In the genomic region with DNA sequence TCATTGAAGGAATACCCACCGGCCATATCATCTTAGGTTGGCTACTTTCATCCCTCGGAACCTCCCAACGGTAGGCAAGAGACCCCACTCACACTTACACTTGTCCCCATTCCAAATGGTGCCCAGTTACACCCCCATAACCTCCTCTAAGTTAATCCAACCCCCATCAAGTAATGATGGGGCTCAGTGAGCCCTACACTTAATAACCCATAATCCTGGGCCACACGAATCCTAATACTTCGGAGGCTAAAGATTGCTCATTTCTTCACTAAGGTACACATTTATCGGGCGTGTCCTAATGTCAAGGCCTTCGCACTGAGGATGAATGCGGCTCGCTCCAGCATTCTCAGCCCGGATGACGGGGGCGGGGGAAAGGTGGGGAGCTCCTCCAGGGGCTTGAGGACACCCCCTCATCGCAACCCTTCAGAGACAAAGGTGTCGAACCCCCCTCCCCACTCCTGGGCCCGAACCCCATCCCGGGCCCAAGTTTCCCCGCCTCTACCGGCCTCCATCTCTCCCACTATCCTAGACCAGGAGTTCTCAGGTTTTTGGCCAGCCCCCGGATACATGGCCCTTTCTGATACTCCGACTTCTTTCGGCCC, we compare ENCODE assay signal across 8 cellular contexts. TPM values are rescaled to one million over a fixed set of nuclear protein-coding genes. Genes with fewer than 3 reads are reported as not detected.
DNase-seq lines count a peak whose midpoint lies in the region; ATAC-seq and TF ChIP-seq lines count a peak whose summit lies in the region.

No MANE protein-coding gene starts in this region.

- H3K9me3 ChIP-seq in BLaER1 treated with 17β-estradiol and CSF1 and Interleukin-3, amounts not matched to agents 10 nM and 100 nM (replicated peaks in 1 of 11): no peaks in the 10 kb centered on the region
- no peaks in the 10 kb centered on the region for H3K9me3 ChIP-seq in mononuclear cell (ENCODE audit: low read depth, low read length)

- peaks cover 21 to 40% (median 28%) of the 10 kb centered on the region in 10 experiments for H3K4me1 ChIP-seq in BLaER1 treated with 17β-estradiol and CSF1 and Interleukin-3, amounts not matched to agents 10 nM and 100 nM
- H3K4me1 ChIP-seq in mononuclear cell (ENCODE audit: insufficient read depth, low read length): peaks cover 23% of the 10 kb centered on the region

- H3K27ac ChIP-seq in BLaER1 treated with 17β-estradiol and CSF1 and Interleukin-3, amounts not matched to agents 10 nM and 100 nM: peak overlapping the region; percentile 67 to 98 (median 95); a peak in 21 of 22 replicates

- no peak for DNase-seq in cardiac fibroblast (ENCODE audit: low read depth in 2 of 2)
- no peak for DNase-seq in NCI-H524 (lab: John Stamatoyannopoulos, UW)
- DNase-seq in NCI-H1048 (lab: John Stamatoyannopoulos, UW): no peak
- DNase-seq in amniotic stem cell (lab: John Stamatoyannopoulos, UW): no peak

- peak overlapping the region; percentile 90 to 100 (median 94) for H3K4me2 ChIP-seq in BLaER1 treated with 17β-estradiol and CSF1 and Interleukin-3, amounts not matched to agents 10 nM and 100 nM

- peaks cover 43 to 49% (median 48%) of the 10 kb centered on the region in 11 experiments for H3K36me3 ChIP-seq in BLaER1 treated with 17β-estradiol and CSF1 and Interleukin-3, amounts not matched to agents 10 nM and 100 nM

- ATAC-seq in HG02938 (IDR thresholded peaks at IDR 0.05; ENCODE audit: unreplicated experiment) (peak; percentile 7), GM19395 (IDR thresholded peaks at IDR 0.05; ENCODE audit: unreplicated experiment) (no peak)

- H3K9ac ChIP-seq in BLaER1 treated with 17β-estradiol and CSF1 and Interleukin-3, amounts not matched to agents 10 nM and 100 nM: peak overlapping the region; percentile 91 to 98 (median 95)

- peaks cover 0 to 52% (median 41%) of the 10 kb centered on the region in 11 experiments; a peak in 16 of 22 replicates for H4K20me1 ChIP-seq in BLaER1 treated with 17β-estradiol and CSF1 and Interleukin-3, amounts not matched to agents 10 nM and 100 nM

- no peaks in the 10 kb centered on the region for H3K27me3 ChIP-seq in BLaER1 treated with 17β-estradiol and CSF1 and Interleukin-3, amounts not matched to agents 10 nM and 100 nM
- no peaks in the 10 kb centered on the region for H3K27me3 ChIP-seq in mononuclear cell (ENCODE audit: insufficient read depth, low read length)

- peak overlapping the region; percentile 82 to 98 (median 92) for H3K4me3 ChIP-seq in BLaER1 treated with 17β-estradiol and CSF1 and Interleukin-3, amounts not matched to agents 10 nM and 100 nM
- H3K4me3 ChIP-seq in cardiac fibroblast (replicated peaks in 1 of 2; ENCODE audit: low read depth in 2 of 2, low read length in 2 of 2): peak overlapping the region; percentile 64 to 88
- peak overlapping the region; percentile 81 for H3K4me3 ChIP-seq in mononuclear cell (ENCODE audit: low read length)

- no peak for TF ChIP-seq CTCF in cardiac fibroblast (IDR thresholded peaks at IDR 0.05; ENCODE audit: low read depth, low read length)

RNA-seq across cellular contexts. Expression of gene ILF2, which starts 0.4 kb away (rescaled TPM):
- total RNA-seq in mononuclear cell: 138 TPM

RNA-seq across cellular contexts. Expression of gene NPR1, which starts 8.1 kb away (rescaled TPM):
- total RNA-seq in mononuclear cell: not detected

RNA-seq across cellular contexts. Expression of gene SNAPIN, which starts 11.9 kb away (rescaled TPM):
- 10.2 TPM for total RNA-seq in mononuclear cell

RNA-seq across cellular contexts. Expression of gene CHTOP, which starts 36.5 kb away (rescaled TPM):
- total RNA-seq in mononuclear cell: 75.2 TPM

RNA-seq across cellular contexts. Expression of gene S100A1, which starts 42.1 kb away (rescaled TPM):
- total RNA-seq in mononuclear cell: not detected
